ENCODE assay signal across 13 cellular contexts in the genomic region with DNA sequence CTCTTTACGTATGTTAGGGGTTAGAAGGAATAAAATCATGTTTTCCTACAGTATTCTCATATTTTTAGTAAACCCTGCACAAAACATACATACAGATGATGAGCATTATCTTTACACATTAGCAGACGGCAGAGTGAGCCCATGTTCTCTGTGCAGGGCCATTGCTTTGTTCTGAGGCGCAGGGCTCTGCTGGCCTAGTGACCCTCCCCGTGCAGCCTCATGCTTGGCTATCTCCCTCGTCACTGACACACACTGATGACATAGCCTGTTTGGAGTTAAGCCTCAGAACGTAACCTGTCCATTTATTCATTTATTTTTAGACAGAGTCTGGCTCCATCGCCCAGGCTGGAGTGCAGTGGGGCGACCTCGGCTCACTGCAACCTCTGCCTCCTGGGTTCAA.
DNase-seq lines count a peak whose midpoint lies in the region; ATAC-seq and TF ChIP-seq lines count a peak whose summit lies in the region.
"Had no signal": no experiment of that assay in that cellular context is flagged by ENCODE, and none has a peak within 500 bp of the region (broad histone marks: within the 10 kb centered on the region; RNA-seq: fewer than 3 reads in every experiment).

No MANE protein-coding gene starts in this region.

- no peak overlapping the region for H3K27ac ChIP-seq in right cardiac atrium (ENCODE audit: low read length)
- peak overlapping the region; percentile 72 to 85 (median 80) for H3K27ac ChIP-seq in transverse colon
- H3K27ac ChIP-seq: neutrophil, spleen had no signal

- H3K4me3 Mint-ChIP-seq in activated T-cell treated with anti-CD3 and anti-CD28 coated beads, Interleukin-2, amount 50 U/mL, for 72 hours, result peak overlapping the region in 1 of 2 donors; percentile 59
- no peak overlapping the region for H3K4me3 Mint-ChIP-seq in activated T-cell treated with anti-CD3 and anti-CD28 coated beads, Interleukin-2, amount 50 U/mL, for 24 hours
- H3K4me3 Mint-ChIP-seq: activated naive CD8-positive, alpha-beta T cell had no signal

- H3K9me3 ChIP-seq in right cardiac atrium (ENCODE audit: control insufficient read depth, low read length) (no peaks in the 10 kb centered on the region), transverse colon (no peaks in the 10 kb centered on the region)
- H3K9me3 ChIP-seq: neutrophil, spleen had no signal

- peak overlapping the region; percentile 50 for H3K27ac Mint-ChIP-seq in activated T-cell treated with anti-CD3 and anti-CD28 coated beads, Interleukin-2, amount 50 U/mL, for 72 hours
- no peak overlapping the region for H3K27ac Mint-ChIP-seq in activated T-cell treated with anti-CD3 and anti-CD28 coated beads, Interleukin-2, amount 50 U/mL, for 24 hours

- no peaks in the 10 kb centered on the region for H3K27me3 ChIP-seq in right cardiac atrium (ENCODE audit: control insufficient read depth, insufficient read depth)
- no peaks in the 10 kb centered on the region for H3K27me3 ChIP-seq in transverse colon
- H3K27me3 ChIP-seq: neutrophil, spleen had no signal

- no peak overlapping the region for H3K4me3 ChIP-seq in astrocyte of the spinal cord (ENCODE audit: low read depth, low read length)
- no peak overlapping the region for H3K4me3 ChIP-seq in right cardiac atrium (ENCODE audit: low read length)
- no peak overlapping the region for H3K4me3 ChIP-seq in transverse colon
- H3K4me3 ChIP-seq: lung, spleen had no signal

- no peak for DNase-seq in activated T-cell treated with anti-CD3 and anti-CD28 coated beads, Interleukin-2, amount 50 U/mL, for 72 hours
- DNase-seq in activated T-cell treated with anti-CD3 and anti-CD28 coated beads, Interleukin-2, amount 50 U/mL, for 24 hours, result no peak
- DNase-seq in astrocyte of the spinal cord (ENCODE audit: low read depth, low spot score) (peak; percentile 35), right cardiac atrium (peak in 1 of 3 donors; percentile 45), transverse colon (no peak), NCI-H748 treated with DMSO at 0.1 percent for 48 hours (lab: John Stamatoyannopoulos, UW) (no peak)
- DNase-seq: activated CD4-positive, alpha-beta T cell treated with anti-CD3 and anti-CD28 coated beads for 1 hour; spleen had no signal

- no peaks in the 10 kb centered on the region for H3K27me3 Mint-ChIP-seq in activated T-cell treated with anti-CD3 and anti-CD28 coated beads, Interleukin-2, amount 50 U/mL, for 72 hours (ENCODE audit: low read depth)
- no peaks in the 10 kb centered on the region for H3K27me3 Mint-ChIP-seq in activated T-cell treated with anti-CD3 and anti-CD28 coated beads, Interleukin-2, amount 50 U/mL, for 24 hours
- H3K27me3 Mint-ChIP-seq: activated naive CD8-positive, alpha-beta T cell had no signal

- peaks cover 0 to 1% of the 10 kb centered on the region in 2 donors for H3K9me3 Mint-ChIP-seq in activated T-cell treated with anti-CD3 and anti-CD28 coated beads, Interleukin-2, amount 50 U/mL, for 72 hours
- no peaks in the 10 kb centered on the region for H3K9me3 Mint-ChIP-seq in activated T-cell treated with anti-CD3 and anti-CD28 coated beads, Interleukin-2, amount 50 U/mL, for 24 hours

- WGBS in right cardiac atrium, result 80% methylated on average over 9 of the region's 9 CpGs
- WGBS in transverse colon (ENCODE audit: low coverage in 1 of 2), 2 donors, result 83 to 93% methylated on average over 5 to 9 of the region's 9 CpGs

- no peak for TF ChIP-seq EP300 in transverse colon (IDR thresholded peaks at IDR 0.05; ENCODE audit: low read depth)

- ATAC-seq in activated T-cell treated with anti-CD3 and anti-CD28 coated beads, Interleukin-2, amount 50 U/mL, for 72 hours (replicated peaks in 1 of 2), result no peak
- ATAC-seq in right cardiac atrium (peak; percentile 53 to 55), HG03097 (IDR thresholded peaks at IDR 0.05; ENCODE audit: low FRiP score, unreplicated experiment) (no peak), HG03342 (IDR thresholded peaks at IDR 0.05; ENCODE audit: unreplicated experiment) (no peak)

- no peaks in the 10 kb centered on the region for H3K36me3 ChIP-seq in transverse colon
- H3K36me3 ChIP-seq: neutrophil had no signal

- TF ChIP-seq CTCF in astrocyte of the spinal cord (IDR thresholded peaks at IDR 0.05; ENCODE audit: low read depth, low read length), result no peak
- TF ChIP-seq CTCF in transverse colon (IDR thresholded peaks at IDR 0.05), result no peak

- in situ Hi-C loops in astrocyte of the spinal cord (cut with HindIII; ENCODE audit: low sequenced_read_pairs) (no loop called here), transverse colon (cut with MboI; ENCODE audit: low pct_ligation_motif_present in 1 of 4, low pct_unique_long_range_greater_than_20kb in 1 of 4, low sequenced_read_pairs in 3 of 4) (no loop called here)

- H3K4me1 ChIP-seq in right cardiac atrium (ENCODE audit: control insufficient read depth, insufficient read depth, low read length) (peaks cover 2% of the 10 kb centered on the region), transverse colon (peaks cover 16 to 52% (median 23%) of the 10 kb centered on the region in 4 donors)

- intact Hi-C loops in right cardiac atrium (cut with DNase I) (no loop called here), transverse colon (cut with DNase I; ENCODE audit: low total_unique reads) (no loop called here)

- H3K4me1 Mint-ChIP-seq in activated T-cell treated with anti-CD3 and anti-CD28 coated beads, Interleukin-2, amount 50 U/mL, for 72 hours (ENCODE audit: low read depth), result peaks cover 51% of the 10 kb centered on the region
- peaks cover 35% of the 10 kb centered on the region for H3K4me1 Mint-ChIP-seq in activated T-cell treated with anti-CD3 and anti-CD28 coated beads, Interleukin-2, amount 50 U/mL, for 24 hours (ENCODE audit: low read depth)

- no peak for TF ChIP-seq POLR2A in transverse colon (IDR thresholded peaks at IDR 0.05)

- H3K36me3 Mint-ChIP-seq in activated T-cell treated with anti-CD3 and anti-CD28 coated beads, Interleukin-2, amount 50 U/mL, for 72 hours (ENCODE audit: insufficient read depth in 2 of 2), result peaks cover 4% of the 10 kb centered on the region in 2 donors
- H3K36me3 Mint-ChIP-seq in activated T-cell treated with anti-CD3 and anti-CD28 coated beads, Interleukin-2, amount 50 U/mL, for 24 hours (ENCODE audit: low read depth), result peaks cover 12% of the 10 kb centered on the region

Comparison
In these comparisons a context has a peak if more than half of its experiments do, and no peak if none do; other contexts are left out.
1. ATAC-seq: peak in right cardiac atrium (2 of 2); none in activated T-cell treated with anti-CD3 and anti-CD28 coated beads, Interleukin-2, amount 50 U/mL, for 72 hours (0 of 2), HG03097 (single experiment) and HG03342 (single experiment).